ENCODE assay signal across 8 cellular contexts in the genomic region with DNA sequence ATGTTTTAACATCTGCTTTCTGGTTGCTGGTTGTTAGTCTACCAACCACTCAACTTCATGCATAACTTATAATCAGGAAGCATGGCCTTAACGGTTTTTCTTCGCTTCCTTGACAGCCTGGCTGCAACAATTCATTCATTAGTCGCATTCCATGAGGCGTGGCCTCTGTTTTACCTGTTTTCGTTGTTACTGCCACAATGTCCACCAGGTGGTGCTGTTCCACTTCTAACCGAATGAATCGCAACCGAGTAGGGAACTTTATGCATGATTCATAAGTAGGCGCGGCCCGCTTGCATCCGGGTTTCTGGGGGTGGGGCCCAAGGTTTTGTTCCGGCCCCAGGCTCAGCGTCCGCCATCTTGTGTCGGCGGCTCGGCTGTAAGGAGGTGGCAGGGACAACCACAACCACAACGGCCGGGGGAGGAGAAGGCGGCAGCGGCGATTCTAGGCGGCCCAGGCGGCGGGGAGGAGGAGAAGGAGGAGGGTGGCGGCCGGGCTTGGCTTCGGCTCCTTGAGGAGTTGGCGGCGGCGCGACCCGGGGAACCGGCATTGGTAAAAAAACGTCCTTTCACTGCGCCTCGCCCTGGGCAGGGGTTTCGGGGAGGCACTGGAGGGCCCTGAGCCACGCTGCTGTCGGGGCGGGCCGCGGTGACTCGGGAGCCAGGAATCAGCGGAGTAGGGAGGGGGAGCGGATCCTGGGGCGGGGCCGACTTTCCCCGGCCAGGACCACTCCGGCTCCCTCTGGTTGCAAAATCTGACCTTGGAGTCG. TPM values are rescaled to one million over a fixed set of nuclear protein-coding genes. Genes with fewer than 3 reads are reported as not detected.
A peak's percentile ranks its signal among the peaks of the same experiment; 100 is the strongest.
DNase-seq lines count a peak whose midpoint lies in the region; ATAC-seq and TF ChIP-seq lines count a peak whose summit lies in the region.

A gene (plus strand): TSS at position 355 of the 767 bp plus-strand sequence. CDS start 4,974 bp downstream, outside the sequence.

- DNase-seq in EL: peak; percentile 91
- DNase-seq in H4 (ENCODE audit: low spot score): peak; percentile 90
- peak; percentile 91 for DNase-seq in LoVo (ENCODE audit: low spot score)
- peak; percentile 84 for DNase-seq in RWPE2 (ENCODE audit: low spot score)
- peak; percentile 86 for DNase-seq in activated T-helper 2 cell treated with anti-CD3 and anti-CD28 coated beads, Interferon-gamma antibody, Interleukin-2, Interleukin-4, amounts not matched to agents 10 μg/mL and 5 μg/mL and 100 μg/mL, durations not matched to agents 14 hours and 24 hours and 36 hours (ENCODE audit: low spot score)
- DNase-seq in fibroblast of lung (ENCODE audit: low read depth in 2 of 2): peak; percentile 94
- peak; percentile 97 for DNase-seq in natural killer cell treated with Interleukin-12 subunit alpha and Interleukin-12 subunit beta and Interleukin-15 and Interleukin-18, amount 100 ng/mL, for 72 hours (ENCODE audit: low spot score)
- DNase-seq in stimulated activated naive CD8-positive, alpha-beta T cell treated with anti-CD3 and anti-CD28 coated beads, Interleukin-15, Interleukin-2, amounts not matched to agents 100 U/mL and 50 U/mL, for 24 hours: peak; percentile 88

- H3K4me1 ChIP-seq in RWPE2 (ENCODE audit: insufficient read depth, poor library complexity, severe bottlenecking): peaks cover 9% of the 10 kb centered on the region
- peaks cover 18% of the 10 kb centered on the region for H3K4me1 ChIP-seq in fibroblast of lung (ENCODE audit: control insufficient read depth, extremely low read depth, insufficient read depth, low read length)

- peaks cover 36% of the 10 kb centered on the region for H3K4me1 Mint-ChIP-seq in activated T-helper 2 cell treated with anti-CD3 and anti-CD28 coated beads, Interferon-gamma antibody, Interleukin-2, Interleukin-4, amounts not matched to agents 10 μg/mL and 5 μg/mL and 100 μg/mL, durations not matched to agents 14 hours and 24 hours and 36 hours (ENCODE audit: low read depth)
- H3K4me1 Mint-ChIP-seq in natural killer cell treated with Interleukin-12 subunit alpha and Interleukin-12 subunit beta and Interleukin-15 and Interleukin-18, amount 100 ng/mL, for 72 hours (ENCODE audit: low read depth in 2 of 2): peaks cover 43 to 59% of the 10 kb centered on the region in 2 donors

- intact Hi-C loops in activated T-helper 2 cell treated with anti-CD3 and anti-CD28 coated beads, Interferon-gamma antibody, Interleukin-2, Interleukin-4, amounts not matched to agents 10 μg/mL and 5 μg/mL and 100 μg/mL, durations not matched to agents 14 hours and 24 hours and 36 hours (cut with micrococcal nuclease): loop anchor here (1.0 to 10.0 kb wide), 6 partner anchors 24 to 330 kb away; a partner anchor contains a TSS

- H3K27me3 ChIP-seq in RWPE2 (ENCODE audit: insufficient read depth, poor library complexity, severe bottlenecking) (no peaks in the 10 kb centered on the region), fibroblast of lung (ENCODE audit: control insufficient read depth, insufficient read depth, low read length) (no peaks in the 10 kb centered on the region)

- peak within 1 kb of the TSS; percentile 95 for H3K4me3 ChIP-seq in RWPE2 (ENCODE audit: severe bottlenecking)
- peak within 1 kb of the TSS; percentile 73 to 97 (median 86) for H3K4me3 ChIP-seq in fibroblast of lung (replicated peaks in 1 of 4; ENCODE audit: control extremely low read depth in 1 of 4, insufficient read depth in 1 of 4, low read depth in 3 of 4, low read length in 4 of 4)

- peak within 1 kb of the TSS; percentile 35 for H2AFZ ChIP-seq in fibroblast of lung (ENCODE audit: low read length)

- no peaks in the 10 kb centered on the region for H3K27me3 Mint-ChIP-seq in activated T-helper 2 cell treated with anti-CD3 and anti-CD28 coated beads, Interferon-gamma antibody, Interleukin-2, Interleukin-4, amounts not matched to agents 10 μg/mL and 5 μg/mL and 100 μg/mL, durations not matched to agents 14 hours and 24 hours and 36 hours (ENCODE audit: low read depth)
- H3K27me3 Mint-ChIP-seq in natural killer cell treated with Interleukin-12 subunit alpha and Interleukin-12 subunit beta and Interleukin-15 and Interleukin-18, amount 100 ng/mL, for 72 hours: no peaks in the 10 kb centered on the region

- H3K27ac Mint-ChIP-seq in activated T-helper 2 cell treated with anti-CD3 and anti-CD28 coated beads, Interferon-gamma antibody, Interleukin-2, Interleukin-4, amounts not matched to agents 10 μg/mL and 5 μg/mL and 100 μg/mL, durations not matched to agents 14 hours and 24 hours and 36 hours: peak within 1 kb of the TSS; percentile 96
- peak within 1 kb of the TSS; percentile 90 to 99 for H3K27ac Mint-ChIP-seq in natural killer cell treated with Interleukin-12 subunit alpha and Interleukin-12 subunit beta and Interleukin-15 and Interleukin-18, amount 100 ng/mL, for 72 hours

- H3K4me2 ChIP-seq in fibroblast of lung (ENCODE audit: extremely low read depth, insufficient read depth, low read length): peak within 1 kb of the TSS; percentile 99

- peaks cover 40% of the 10 kb centered on the region for H3K36me3 Mint-ChIP-seq in activated T-helper 2 cell treated with anti-CD3 and anti-CD28 coated beads, Interferon-gamma antibody, Interleukin-2, Interleukin-4, amounts not matched to agents 10 μg/mL and 5 μg/mL and 100 μg/mL, durations not matched to agents 14 hours and 24 hours and 36 hours (ENCODE audit: low read depth)
- H3K36me3 Mint-ChIP-seq in natural killer cell treated with Interleukin-12 subunit alpha and Interleukin-12 subunit beta and Interleukin-15 and Interleukin-18, amount 100 ng/mL, for 72 hours: no peaks in the 10 kb centered on the region

- H3K9ac ChIP-seq in fibroblast of lung (ENCODE audit: insufficient read depth, low read length): peak within 1 kb of the TSS; percentile 97

- peak within 1 kb of the TSS; percentile 97 for H3K4me3 Mint-ChIP-seq in activated T-helper 2 cell treated with anti-CD3 and anti-CD28 coated beads, Interferon-gamma antibody, Interleukin-2, Interleukin-4, amounts not matched to agents 10 μg/mL and 5 μg/mL and 100 μg/mL, durations not matched to agents 14 hours and 24 hours and 36 hours (ENCODE audit: low read depth)
- peak within 1 kb of the TSS; percentile 95 for H3K4me3 Mint-ChIP-seq in natural killer cell treated with Interleukin-12 subunit alpha and Interleukin-12 subunit beta and Interleukin-15 and Interleukin-18, amount 100 ng/mL, for 72 hours

- no peaks in the 10 kb centered on the region for H3K9me3 ChIP-seq in RWPE2 (ENCODE audit: severe bottlenecking)
- H3K9me3 ChIP-seq in fibroblast of lung (ENCODE audit: control insufficient read depth, insufficient read depth, low read depth, low read length): no peaks in the 10 kb centered on the region

- H3K36me3 ChIP-seq in RWPE2 (ENCODE audit: low read depth) (peaks cover 39% of the 10 kb centered on the region), fibroblast of lung (ENCODE audit: control insufficient read depth, insufficient read depth, low read length) (peaks cover 3% of the 10 kb centered on the region)

- H3K9me3 Mint-ChIP-seq in activated T-helper 2 cell treated with anti-CD3 and anti-CD28 coated beads, Interferon-gamma antibody, Interleukin-2, Interleukin-4, amounts not matched to agents 10 μg/mL and 5 μg/mL and 100 μg/mL, durations not matched to agents 14 hours and 24 hours and 36 hours: no peaks in the 10 kb centered on the region
- no peaks in the 10 kb centered on the region for H3K9me3 Mint-ChIP-seq in natural killer cell treated with Interleukin-12 subunit alpha and Interleukin-12 subunit beta and Interleukin-15 and Interleukin-18, amount 100 ng/mL, for 72 hours

- H3K79me2 ChIP-seq in fibroblast of lung (ENCODE audit: control insufficient read depth, insufficient read depth, low read length): peaks cover 49% of the 10 kb centered on the region

- TF ChIP-seq CTCF in RWPE2 (IDR thresholded peaks at IDR 0.05; ENCODE audit: poor library complexity, severe bottlenecking): peak; percentile 70
- peak; percentile 45 to 55 for TF ChIP-seq CTCF in fibroblast of lung (conservative IDR thresholded peaks at IDR 0.05 in 1 of 2, IDR thresholded peaks at IDR 0.05 in 1 of 2; ENCODE audit: low read depth in 1 of 2, low read length in 2 of 2)

- peak within 1 kb of the TSS; percentile 65 for H3K27ac ChIP-seq in RWPE2 (ENCODE audit: poor library complexity, severe bottlenecking)
- H3K27ac ChIP-seq in fibroblast of lung (ENCODE audit: insufficient read depth, low read length): peak within 1 kb of the TSS; percentile 90

- ATAC-seq in RWPE2 (ENCODE audit: low read depth): peak; percentile 54
- peak; percentile 87 to 94 for ATAC-seq in natural killer cell treated with Interleukin-12 subunit alpha and Interleukin-12 subunit beta and Interleukin-15 and Interleukin-18, amount 100 ng/mL, for 72 hours
- ATAC-seq in stimulated activated naive CD8-positive, alpha-beta T cell treated with anti-CD3 and anti-CD28 coated beads, Interleukin-15, Interleukin-2, amounts not matched to agents 100 U/mL and 50 U/mL, for 24 hours: peak; percentile 65

- no peaks in the 10 kb centered on the region for H4K20me1 ChIP-seq in fibroblast of lung (ENCODE audit: control insufficient read depth, extremely low read depth, insufficient read depth, low read length)

RNA-seq across cellular contexts. Expression of the gene that starts here (rescaled TPM):
- total RNA-seq in H4 (2014; rRNA removed; shearing (Covaris generic)): 105 and 130 TPM in 2 replicates
- total RNA-seq in activated T-helper 2 cell treated with anti-CD3 and anti-CD28 coated beads, Interferon-gamma antibody, Interleukin-2, Interleukin-4, amounts not matched to agents 10 μg/mL and 5 μg/mL and 100 μg/mL, durations not matched to agents 14 hours and 24 hours and 36 hours: 242 and 250 TPM in 2 replicates
- 75.2 and 135 TPM in 2 replicates for total RNA-seq in fibroblast of lung
- 158 and 303 TPM in 2 replicates for polyA plus RNA-seq in fibroblast of lung
- 188 and 340 TPM in 2 replicates for polyA plus RNA-seq in fibroblast of lung (2012)
- polyA minus RNA-seq in fibroblast of lung (ENCODE audit: low replicate concordance): 759 and 1,104 TPM in 2 replicates
- 100 to 1,000 TPM; 227 to 243 TPM for total RNA-seq in natural killer cell treated with Interleukin-12 subunit alpha and Interleukin-12 subunit beta and Interleukin-15 and Interleukin-18, amount 100 ng/mL, for 72 hours

Comparison
In these comparisons a context has a peak if more than half of its experiments do, and no peak if none do; other contexts are left out.
1. Peak in every context shown above with its lines: DNase-seq, ATAC-seq, H3K4me3 ChIP-seq and H3K27ac ChIP-seq.